Comparison of ENCODE assay signal across 19 cellular contexts in the genomic region with DNA sequence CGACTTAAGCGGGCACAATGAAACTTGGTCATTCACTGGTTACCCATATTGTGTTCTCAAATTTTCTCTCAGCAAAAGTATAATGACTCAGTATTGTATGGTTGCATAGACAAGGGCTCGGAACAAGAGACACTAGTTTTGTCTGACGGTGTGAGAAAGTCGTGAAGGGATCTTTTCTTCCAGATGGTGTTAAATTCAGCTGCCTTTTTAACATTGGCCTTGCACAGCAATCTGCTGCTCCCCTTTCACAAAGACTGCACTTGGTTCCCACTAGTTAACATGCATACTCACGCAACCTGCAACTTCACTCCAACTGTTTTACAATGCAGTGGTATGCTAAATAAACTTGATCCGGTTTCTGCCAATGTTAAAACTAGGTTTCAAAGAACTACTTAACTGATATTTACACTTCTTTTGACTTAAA.
DNase-seq lines count a peak whose midpoint lies in the region; ATAC-seq, FAIRE-seq and TF ChIP-seq lines count a peak whose summit lies in the region.
"Had no signal": no experiment of that assay in that cellular context is flagged by ENCODE, and none has a peak within 500 bp of the region (broad histone marks: within the 10 kb centered on the region; RNA-seq: fewer than 3 reads in every experiment).

No MANE protein-coding gene starts in this region.

- H3K9me3 ChIP-seq in H9 (ENCODE audit: control insufficient read depth, low read depth, low read length) (no peaks in the 10 kb centered on the region), OCI-LY1 (ENCODE audit: low read length) (no peaks in the 10 kb centered on the region)
- H3K9me3 ChIP-seq: left lung, mucosa of descending colon, thoracic aorta had no signal

- peaks cover 78 to 84% of the 10 kb centered on the region in 2 experiments for H3K4me1 Mint-ChIP-seq in H9

- H2BK15ac ChIP-seq in H9 (ENCODE audit: low read depth, low read length), result no peak overlapping the region

- peaks cover 19% of the 10 kb centered on the region for H3K23me2 ChIP-seq in H9 (ENCODE audit: insufficient read length, low read depth, low read length, poor library complexity, severe bottlenecking)

- intact Hi-C loops in cardiac septum (cut with DNase I), result no loop called here

- H3K79me2 ChIP-seq in H9 (ENCODE audit: insufficient read depth, low read length) (no peaks in the 10 kb centered on the region), OCI-LY1 (ENCODE audit: insufficient read depth, low read length) (no peaks in the 10 kb centered on the region)

- H3K27ac ChIP-seq in H9 (ENCODE audit: insufficient read length, low read depth, low read length), result no peak overlapping the region
- no peak overlapping the region for H3K27ac ChIP-seq in OCI-LY1 (ENCODE audit: low read depth, low read length, poor library complexity, severe bottlenecking)
- H3K27ac ChIP-seq: left lung, thoracic aorta, VCaP had no signal

- H3F3A ChIP-seq in OCI-LY1 (ENCODE audit: insufficient read depth, low read length), result 0 out of 2 replicates have a peak, but pooled peaks cover 4% of the 10 kb centered on the region

- no peak overlapping the region for H4K91ac ChIP-seq in H9 (ENCODE audit: insufficient read length, low read depth, low read length)

- H3K23ac ChIP-seq in H9 (ENCODE audit: insufficient read length, low read depth, low read length), result no peak overlapping the region

- H3K4me3 Mint-ChIP-seq in H9, result no peak overlapping the region
- H3K4me3 Mint-ChIP-seq: activated CD8-positive, alpha-beta T cell treated with anti-CD3 and anti-CD28 coated beads, Interleukin-2, amount 10 ng/mL, durations not matched to agents 7 days and 5 days; activated naive CD8-positive, alpha-beta T cell treated with anti-CD3 and anti-CD28 coated beads, Interleukin-2, amount 10 ng/mL, durations not matched to agents 7 days and 5 days had no signal

- no peak for DNase-seq in H9
- no peak for DNase-seq in frontal cortex (ENCODE audit: low spot score in 2 of 2)
- peak; percentile 54 for DNase-seq in retina
- DNase-seq in NCI-H226, result no peak
- no peak for DNase-seq in cardiac septum (ENCODE audit: low spot score)
- DNase-seq in OCI-M2 (lab: John Stamatoyannopoulos, UW; ENCODE audit: unreplicated experiment), result no peak
- DNase-seq: activated CD8-positive, alpha-beta T cell treated with anti-CD3 and anti-CD28 coated beads, Interleukin-2, amount 10 ng/mL, durations not matched to agents 7 days and 5 days; activated naive CD8-positive, alpha-beta T cell treated with anti-CD3 and anti-CD28 coated beads, Interleukin-2, amount 10 ng/mL, durations not matched to agents 7 days and 5 days; AML-193; central memory CD4-positive, alpha-beta T cell; left lung; mucosa of descending colon; NCI-H1092 treated with DMSO at 0.1 percent for 48 hours; Right ventricle myocardium superior had no signal

- H3K4me3 ChIP-seq in OCI-LY1 (ENCODE audit: low read depth, low read length, poor library complexity, severe bottlenecking), result no peak overlapping the region
- H3K4me3 ChIP-seq: left lung, mucosa of descending colon, thoracic aorta had no signal

- FAIRE-seq in frontal cortex (lab: Jason Lieb, UNC), result peak; percentile 24
- FAIRE-seq: D721Med had no signal

- no peak overlapping the region for H4K8ac ChIP-seq in H9 (replicated peaks; ENCODE audit: insufficient read length, low read depth, low read length)

- TF ChIP-seq CTCF in H9 (conservative IDR thresholded peaks at IDR 0.05) (no peak), OCI-LY1 (IDR thresholded peaks at IDR 0.05; ENCODE audit: low read length) (no peak)

- H3K9me2 ChIP-seq in OCI-LY1 (ENCODE audit: low read depth, low read length), result no peaks in the 10 kb centered on the region

- H3K4ac ChIP-seq in H9 (ENCODE audit: low read depth, low read length), result no peak overlapping the region

- no peak overlapping the region for H3T11ph ChIP-seq in H9 (ENCODE audit: low read length)

- no CpG with 5 or more reads among the region's 7 CpGs for WGBS in H9 (ENCODE audit: extremely low coverage, insufficient read length, low lambda C conversion rate)

- no peak overlapping the region for H2BK5ac ChIP-seq in H9 (ENCODE audit: insufficient read length, low read length)

- H4K20me1 ChIP-seq in H9 (ENCODE audit: control insufficient read depth, insufficient read depth, insufficient read length), result no peaks in the 10 kb centered on the region
- no peaks in the 10 kb centered on the region for H4K20me1 ChIP-seq in OCI-LY1 (ENCODE audit: insufficient read depth, low read length)

- peaks cover 46% of the 10 kb centered on the region for H3K27me3 ChIP-seq in H9 (ENCODE audit: insufficient read depth, low read length)
- no peaks in the 10 kb centered on the region for H3K27me3 ChIP-seq in OCI-LY1 (ENCODE audit: insufficient read depth, low read length)

- H3K27ac Mint-ChIP-seq in H9, result peak overlapping the region in 1 of 3 experiments; percentile 72; a peak in 1 of 7 replicates
- H3K27ac Mint-ChIP-seq: activated CD8-positive, alpha-beta T cell treated with anti-CD3 and anti-CD28 coated beads, Interleukin-2, amount 10 ng/mL, durations not matched to agents 7 days and 5 days; activated naive CD8-positive, alpha-beta T cell treated with anti-CD3 and anti-CD28 coated beads, Interleukin-2, amount 10 ng/mL, durations not matched to agents 7 days and 5 days had no signal

- H2AFZ ChIP-seq in H9 (ENCODE audit: low read length) (no peak overlapping the region), OCI-LY1 (ENCODE audit: low read length) (no peak overlapping the region)

- no peak overlapping the region for H2BK120ac ChIP-seq in H9 (ENCODE audit: low read depth, low read length, poor library complexity, severe bottlenecking)

- H3K18ac ChIP-seq in H9 (ENCODE audit: insufficient read length, low read depth, low read length), result no peak overlapping the region

- H3K4me2 ChIP-seq in H9 (ENCODE audit: insufficient read depth, insufficient read length, low read length), result no peak overlapping the region
- 0 out of 2 replicates have a peak overlapping the region, but pooled peaks have one; percentile 10 for H3K4me2 ChIP-seq in OCI-LY1 (ENCODE audit: low read length)

- 0 out of 2 replicates have a peak, but pooled peaks cover 5% of the 10 kb centered on the region for H3K4me1 ChIP-seq in H9 (ENCODE audit: insufficient read depth, low read length)
- H3K4me1 ChIP-seq in OCI-LY1 (ENCODE audit: insufficient read depth, low read length, severe bottlenecking), result peaks cover 61% of the 10 kb centered on the region

- H2BK20ac ChIP-seq in H9 (ENCODE audit: low read depth, low read length, poor library complexity, severe bottlenecking), result no peak overlapping the region

- no peak overlapping the region for H2AK5ac ChIP-seq in H9 (ENCODE audit: insufficient read length, low read length)

- ATAC-seq in HG03565 (IDR thresholded peaks at IDR 0.05; ENCODE audit: unreplicated experiment), result no peak
- ATAC-seq: activated CD8-positive, alpha-beta T cell treated with anti-CD3 and anti-CD28 coated beads, Interleukin-2, amount 10 ng/mL, durations not matched to agents 7 days and 5 days; left lung; mucosa of descending colon had no signal

- H3K36me3 Mint-ChIP-seq in H9 (ENCODE audit: insufficient read depth in 1 of 3, low read depth in 3 of 3), result no peaks in the 10 kb centered on the region

- H3K9me3 Mint-ChIP-seq in H9, result peaks cover 0 to 3% of the 10 kb centered on the region in 2 experiments; a peak in 2 of 5 replicates

- no peak overlapping the region for H3K56ac ChIP-seq in H9 (ENCODE audit: insufficient read length, low read depth, low read length)

- H3K9ac ChIP-seq in H9 (ENCODE audit: extremely low read depth, insufficient read length, low read length) (no peak overlapping the region), OCI-LY1 (ENCODE audit: low read length) (no peak overlapping the region)

- peak overlapping the region; percentile 8 for H2BK12ac ChIP-seq in H9 (ENCODE audit: insufficient read length, low read depth, low read length)

- no peak overlapping the region for H4K5ac ChIP-seq in H9 (ENCODE audit: insufficient read length, low read depth, low read length)

- H3K36me3 ChIP-seq in OCI-LY1 (ENCODE audit: insufficient read depth, low read length), result no peaks in the 10 kb centered on the region
- H3K36me3 ChIP-seq: left lung, thoracic aorta had no signal

- no peaks in the 10 kb centered on the region for H3K79me1 ChIP-seq in H9 (ENCODE audit: insufficient read depth, low read depth, low read length, poor library complexity, severe bottlenecking)

- H3K27me3 Mint-ChIP-seq in H9 (ENCODE audit: low read depth), result peaks cover 92% of the 10 kb centered on the region

- no peak overlapping the region for H3K14ac ChIP-seq in H9 (ENCODE audit: insufficient read depth, low read length)
